Comparison of ENCODE assay signal across 34 cellular contexts in genomic region chr4:4824232-4824631, GRCh38. TPM values are rescaled to one million over a fixed set of nuclear protein-coding genes. Genes with fewer than 3 reads are reported as not detected.
"Had no signal": no experiment of that assay in that cellular context is flagged by ENCODE, and none has a peak within 500 bp of the region (broad histone marks: within the 10 kb centered on the region; RNA-seq: fewer than 3 reads in every experiment).

No MANE protein-coding gene starts in this region.

- H3K9me3 ChIP-seq: adrenal gland had no signal

- H3K4me3 ChIP-seq: adrenal gland, ascending aorta, body of pancreas, breast epithelium, cardiac muscle cell had no signal

- ATAC-seq: activated naive CD4-positive, alpha-beta T cell treated with anti-CD3 and anti-CD28 coated beads, Interleukin-2, amount 50 U/mL, for 72 hours; activated naive CD8-positive, alpha-beta T cell treated with anti-CD3 and anti-CD28 coated beads, Interleukin-2, amount 50 U/mL, for 24 hours; activated T-cell treated with anti-CD3 and anti-CD28 coated beads, Interleukin-2, amount 50 U/mL, for 4 hours; activated T-cell treated with anti-CD3 and anti-CD28 coated beads, Interleukin-2, amount 50 U/mL, for 72 hours; activated T-helper 17 cell treated with anti-CD3 and anti-CD28 coated beads, Interleukin-2, amount 50 U/mL, for 72 hours; body of pancreas had no signal

- H3K27ac ChIP-seq: adrenal gland, ascending aorta, body of pancreas, brain microvascular endothelial cell, breast epithelium, cardiac muscle cell had no signal

- DNase-seq: activated effector memory CD4-positive, alpha-beta T cell treated with Interleukin-2 at 50 U/mL for 16 hours; activated gamma-delta T cell; activated gamma-delta T cell treated with Interleukin-2 at 50 U/mL for 16 hours; activated naive CD4-positive, alpha-beta T cell; activated naive CD4-positive, alpha-beta T cell treated with anti-CD3 and anti-CD28 coated beads for 36 hours; activated naive CD4-positive, alpha-beta T cell treated with anti-CD3 and anti-CD28 coated beads, Interleukin-2, amount 10 ng/mL, durations not matched to agents 7 days and 5 days; activated naive CD4-positive, alpha-beta T cell treated with anti-CD3 and anti-CD28 coated beads, Interleukin-2, amount 50 U/mL, for 16 hours; activated naive CD4-positive, alpha-beta T cell treated with Interleukin-2 at 50 U/mL for 16 hours; activated naive CD8-positive, alpha-beta T cell treated with anti-CD3 and anti-CD28 coated beads for 36 hours; activated naive CD8-positive, alpha-beta T cell treated with anti-CD3 and anti-CD28 coated beads, Interleukin-2, amount 10 ng/mL, durations not matched to agents 7 days and 5 days; activated naive CD8-positive, alpha-beta T cell treated with anti-CD3 and anti-CD28 coated beads, Interleukin-2, amount 50 U/mL, for 24 hours; activated T-cell treated with anti-CD3 and anti-CD28 coated beads, Interleukin-2, amount 50 U/mL, for 1 hour; activated T-cell treated with anti-CD3 and anti-CD28 coated beads, Interleukin-2, amount 50 U/mL, for 24 hours; activated T-cell treated with anti-CD3 and anti-CD28 coated beads, Interleukin-2, amount 50 U/mL, for 4 hours; activated T-cell treated with anti-CD3 and anti-CD28 coated beads, Interleukin-2, amount 50 U/mL, for 48 hours; activated T-cell treated with anti-CD3 and anti-CD28 coated beads, Interleukin-2, amount 50 U/mL, for 72 hours; adrenal gland; amniotic stem cell; amygdala; anterior cingulate cortex; aorta; body of pancreas; brain microvascular endothelial cell; caudate nucleus; central memory CD4-positive, alpha-beta T cell; cerebellar nuclear complex had no signal

- H3K4me1 ChIP-seq: adrenal gland, ascending aorta, body of pancreas, breast epithelium had no signal

- FAIRE-seq: astrocyte had no signal

- H3K27me3 ChIP-seq: adrenal gland, ascending aorta, body of pancreas, breast epithelium, cardiac muscle cell had no signal

- H3K36me3 ChIP-seq: adrenal gland, ascending aorta, brain microvascular endothelial cell, breast epithelium, cardiac muscle cell had no signal

RNA-seq across cellular contexts. Expression of gene MSX1, which starts 35.2 kb away (rescaled TPM):
- total RNA-seq: activated naive CD4-positive, alpha-beta T cell treated with anti-CD3 and anti-CD28 coated beads for 36 hours; activated naive CD4-positive, alpha-beta T cell treated with anti-CD3 and anti-CD28 coated beads, Interleukin-2, amount 50 U/mL, for 72 hours; activated naive CD8-positive, alpha-beta T cell treated with anti-CD3 and anti-CD28 coated beads, Interleukin-2, amount 10 ng/mL, durations not matched to agents 7 days and 5 days; activated T-cell treated with anti-CD3 and anti-CD28 coated beads, Interleukin-2, amount 50 U/mL, for 72 hours; activated T-helper 1 cell treated with anti-CD3 and anti-CD28 coated beads, Interleukin-12 subunit alpha, Interleukin-12 subunit beta, Interleukin-2, Interleukin-4 antibody, amounts not matched to agents 30 ng/mL and 10 ng/mL and 1 ng/mL, durations not matched to agents 14 hours and 24 hours and 36 hours; activated T-helper 17 cell treated with anti-CD3 and anti-CD28 coated beads, Interleukin-2, amount 50 U/mL, for 72 hours; activated T-helper 2 cell treated with anti-CD3 and anti-CD28 coated beads, Interferon-gamma antibody, Interleukin-2, Interleukin-4, amounts not matched to agents 10 μg/mL and 5 μg/mL and 100 μg/mL, durations not matched to agents 14 hours and 24 hours and 36 hours had no signal
